ENCODE assay signal across 19 cellular contexts in genomic region chr18:478679-479078, GRCh38. TPM values are rescaled to one million over a fixed set of nuclear protein-coding genes. Genes with fewer than 3 reads are reported as not detected.
DNase-seq lines count a peak whose midpoint lies in the region; ATAC-seq, FAIRE-seq and TF ChIP-seq lines count a peak whose summit lies in the region.
"Had no signal": no experiment of that assay in that cellular context is flagged by ENCODE, and none has a peak within 500 bp of the region (broad histone marks: within the 10 kb centered on the region; RNA-seq: fewer than 3 reads in every experiment).

No MANE protein-coding gene starts in this region.

- no peak overlapping the region; the same call in 1 of the 2 replicates for H3K9ac ChIP-seq in HepG2 (ENCODE audit: insufficient read depth, low read depth, low read length)
- H3K9ac ChIP-seq: KMS-11 had no signal

- H3K27ac ChIP-seq in HepG2 (ENCODE audit: extremely low read length, insufficient read depth, low read length) = no peak overlapping the region
- no peak overlapping the region for H3K27ac ChIP-seq in right lobe of liver
- peak overlapping the region; percentile 58 for H3K27ac ChIP-seq in muscle layer of duodenum (ENCODE audit: low read length)
- H3K27ac ChIP-seq in ascending aorta = no peak overlapping the region
- H3K27ac ChIP-seq: A549, KMS-11 had no signal

- H2AFZ ChIP-seq in HepG2 (ENCODE audit: low read length) = no peak overlapping the region

- DNase-seq in HepG2 (ENCODE audit: low spot score) = no peak
- DNase-seq in right lobe of liver = no peak
- DNase-seq in fibroblast of mammary gland (ENCODE audit: low read depth) = peak; percentile 92
- DNase-seq in cerebellar cortex (ENCODE audit: low spot score) = no peak
- DNase-seq in NCI-H510A (lab: John Stamatoyannopoulos, UW) = no peak
- no peak for DNase-seq in ascending aorta (ENCODE audit: low spot score in 2 of 2)
- DNase-seq: activated CD4-positive, alpha-beta T cell treated with anti-CD3 and anti-CD28 coated beads, Interleukin-2, amount 50 U/mL, for 4 hours; Calu3; head of caudate nucleus; left colon; naive thymus-derived CD8-positive, alpha-beta T cell; NCI-H187 treated with DMSO at 0.1 percent for 48 hours; SHP77; stimulated activated naive CD4-positive, alpha-beta T cell had no signal

- 53% methylated on average over 5 of the region's 5 CpGs for WGBS in HepG2 (ENCODE audit: low lambda C conversion rate)
- WGBS in right lobe of liver (ENCODE audit: insufficient coverage, low coverage, low lambda C conversion rate, missing lambda C conversion rate) = 53% methylated on average over 5 of the region's 5 CpGs

- no peak for FAIRE-seq in HepG2 (lab: Jason Lieb, UNC)
- FAIRE-seq: A549 had no signal

- ATAC-seq in HepG2 (no peak), right lobe of liver (no peak), GM21825 (IDR thresholded peaks at IDR 0.05; ENCODE audit: unreplicated experiment) (no peak)
- ATAC-seq: A549; HCT116; naive thymus-derived CD8-positive, alpha-beta T cell had no signal

- H3K27me3 ChIP-seq in HepG2 (ENCODE audit: control insufficient read depth in 1 of 2, insufficient read depth in 2 of 2, low read length in 2 of 2) (peaks cover 0 to 4% of the 10 kb centered on the region in 2 experiments; a peak in 2 of 5 replicates), right lobe of liver (no peaks in the 10 kb centered on the region), muscle layer of duodenum (ENCODE audit: low read depth, low read length) (no peaks in the 10 kb centered on the region), ascending aorta (no peaks in the 10 kb centered on the region)

- H4K20me1 ChIP-seq in HepG2 (ENCODE audit: insufficient read depth, low read length) = no peaks in the 10 kb centered on the region

- no TSS peak for BruUV-seq in HepG2 (replicated peaks; lab: Mats Ljungman, UMichigan)

- H3K79me2 ChIP-seq in HepG2 (ENCODE audit: insufficient read depth, low read length) = no peaks in the 10 kb centered on the region

- H3K4me2 ChIP-seq in HepG2 (ENCODE audit: low read depth, low read length) = peak overlapping the region; percentile 62; the same call in 1 of the 2 replicates
- H3K4me2 ChIP-seq: A549, KMS-11 had no signal

- TF ChIP-seq CTCF in HepG2 (CRISPR knock-in tag; IDR thresholded peaks at IDR 0.05) = no peak
- no peak for TF ChIP-seq CTCF in right lobe of liver (IDR thresholded peaks at IDR 0.05)
- TF ChIP-seq CTCF in fibroblast of mammary gland (conservative IDR thresholded peaks at IDR 0.05; ENCODE audit: control insufficient read depth, insufficient read depth, low read depth, low read length) = no peak
- no peak for TF ChIP-seq CTCF in ascending aorta (IDR thresholded peaks at IDR 0.05)

- no peak overlapping the region for H3K4me3 ChIP-seq in HepG2 (replicated peaks in 1 of 3; ENCODE audit: insufficient read depth in 1 of 3, low read depth in 2 of 3, low read length in 3 of 3)
- H3K4me3 ChIP-seq in right lobe of liver = no peak overlapping the region
- no peak overlapping the region for H3K4me3 ChIP-seq in fibroblast of mammary gland (ENCODE audit: control insufficient read depth, low read depth, low read length)
- no peak overlapping the region for H3K4me3 ChIP-seq in muscle layer of duodenum (ENCODE audit: low read depth in 1 of 2, low read length in 2 of 2)
- no peak overlapping the region for H3K4me3 ChIP-seq in ascending aorta
- H3K4me3 ChIP-seq: A549 had no signal

- H3K36me3 ChIP-seq in HepG2 (replicated peaks in 1 of 2; ENCODE audit: control insufficient read depth in 1 of 2, insufficient read depth in 2 of 2, low read length in 2 of 2) (no peaks in the 10 kb centered on the region), right lobe of liver (no peaks in the 10 kb centered on the region), muscle layer of duodenum (ENCODE audit: control insufficient read depth in 1 of 2, insufficient read depth in 2 of 2, low read length in 2 of 2) (no peaks in the 10 kb centered on the region), ascending aorta (no peaks in the 10 kb centered on the region)

- CTCF ChIA-PET in HepG2 (lab: Yijun Ruan, JAX; ENCODE audit: low intra/inter-chr PET ratio, low total read pairs) = no interaction called here

- intact Hi-C loops in HepG2 (cut with micrococcal nuclease; ENCODE audit: unreplicated experiment) = loop anchor here (5.0 kb wide), 2 partner anchors 156 to 211 kb away; partner anchors contain the start of gene THOC1
- intact Hi-C loops in right lobe of liver (cut with DNase I) = no loop called here
- intact Hi-C loops in ascending aorta (cut with DNase I) = no loop called here

- H3K4me1 ChIP-seq in HepG2 (ENCODE audit: insufficient read depth, low read length) (peaks cover 66% of the 10 kb centered on the region), right lobe of liver (no peaks in the 10 kb centered on the region), muscle layer of duodenum (ENCODE audit: control insufficient read depth in 1 of 2, insufficient read depth in 2 of 2, low read length in 2 of 2) (peaks cover 8 to 17% of the 10 kb centered on the region in 2 donors), ascending aorta (peaks cover 0 to 12% of the 10 kb centered on the region in 2 donors)
- H3K4me1 ChIP-seq: A549 had no signal

- POLR2A ChIA-PET in HepG2 (lab: Yijun Ruan, JAX) = no interaction called here

- in situ Hi-C loops in HepG2 (cut with HindIII; ENCODE audit: extremely low pct_ligation_motif_present, low pct_unique_long_range_greater_than_20kb) = no loop called here

- no peak for TF ChIP-seq POLR2A in HepG2 (IDR thresholded peaks at IDR 0.05; ENCODE audit: insufficient read depth in 1 of 2, low read depth in 2 of 2, low read length in 2 of 2)
- no peak for TF ChIP-seq POLR2A in right lobe of liver (IDR thresholded peaks at IDR 0.05)

- no peak for TF ChIP-seq RAD21 in HepG2 (CRISPR knock-in tag; IDR thresholded peaks at IDR 0.05)

- TF ChIP-seq EP300 in HepG2 (IDR thresholded peaks at IDR 0.05; ENCODE audit: low read depth in 2 of 2, low read length in 2 of 2) = no peak
- TF ChIP-seq EP300 in HepG2 (CRISPR knock-in tag; IDR thresholded peaks at IDR 0.05; ENCODE audit: borderline replicate concordance) = no peak

- H3K9me3 ChIP-seq in HepG2 (ENCODE audit: low read length) (no peaks in the 10 kb centered on the region), right lobe of liver (no peaks in the 10 kb centered on the region), muscle layer of duodenum (ENCODE audit: control insufficient read depth in 1 of 2, low read length in 2 of 2) (no peaks in the 10 kb centered on the region), ascending aorta (no peaks in the 10 kb centered on the region)
- H3K9me3 ChIP-seq: A549 had no signal

TF ChIP-seq in HepG2, 621 proteins besides CTCF, POLR2A, EP300 and RAD21:
- TF ChIP-seq CCDC6 (CRISPR knock-in tag; IDR thresholded peaks at IDR 0.05) (no peak), ZNF772 (CRISPR knock-in tag; IDR thresholded peaks at IDR 0.05) (no peak), PTBP1 (IDR thresholded peaks at IDR 0.05; ENCODE audit: low read depth, low read length, poor library complexity, severe bottlenecking) (no peak), ZSCAN5A (CRISPR knock-in tag; IDR thresholded peaks at IDR 0.05; ENCODE audit: borderline replicate concordance) (no peak), ZFP37 (CRISPR knock-in tag; IDR thresholded peaks at IDR 0.05; ENCODE audit: borderline replicate concordance) (no peak), ZNF678 (CRISPR knock-in tag; IDR thresholded peaks at IDR 0.05) (no peak), ELF3 (CRISPR knock-in tag; IDR thresholded peaks at IDR 0.05) (no peak), ZNF563 (CRISPR knock-in tag; IDR thresholded peaks at IDR 0.05) (no peak)

RNA-seq across cellular contexts. Expression of gene COLEC12, which starts 21.8 kb away (rescaled TPM):
- total RNA-seq in HepG2 (2016; rRNA removed; fragmentation: Illumina TruSeq; extraction: Trizol) (0.02 TPM in 1 of 2 replicates, not detected in the other), right lobe of liver (under 1 TPM in 5 of 6 experiments, not detected in 1; 0.12 to 1.00 (median 0.37) TPM), ascending aorta (9.5 TPM)
- total RNA-seq in HepG2 (2016; cell fraction: cytosol; rRNA removed; fragmentation: Illumina TruSeq; extraction: Trizol; ENCODE audit: low read depth) = not detected in 2 replicates
- 0.02 TPM in 1 of 2 replicates, not detected in the other for total RNA-seq in HepG2 (2016; cell fraction: insoluble cytoplasmic fraction; rRNA removed; fragmentation: Illumina TruSeq; extraction: Trizol)
- total RNA-seq in HepG2 (2016; cell fraction: membrane; rRNA removed; fragmentation: Illumina TruSeq; extraction: Trizol) = not detected in 2 replicates
- 0.06 TPM in 1 of 2 replicates, not detected in the other for total RNA-seq in HepG2 (2016; cell fraction: nucleus; rRNA removed; fragmentation: Illumina TruSeq; extraction: Trizol)
- 0.11 and 0.21 TPM in 2 replicates for polyA plus RNA-seq in HepG2 (2011; rRNA removed)
- 0.09 and 0.13 TPM in 2 replicates for polyA plus RNA-seq in HepG2 (2011; cell fraction: cytosol; rRNA removed)
- 0.14 TPM in 2 replicates for polyA plus RNA-seq in HepG2 (2011; cell fraction: nucleus; rRNA removed)
- polyA plus RNA-seq in HepG2 (2012) = 0.80 and 1.8 TPM in 2 replicates
- 0.02 TPM in 1 of 2 replicates, not detected in the other for polyA plus RNA-seq in HepG2 (2016; cell fraction: cytosol; fragmentation: Illumina TruSeq; extraction: Trizol; ENCODE audit: low read depth)
- polyA plus RNA-seq in HepG2 (2016; cell fraction: insoluble cytoplasmic fraction; fragmentation: Illumina TruSeq; extraction: Trizol; ENCODE audit: low read depth) = not detected in 2 replicates
- polyA plus RNA-seq in HepG2 (2016; cell fraction: membrane; fragmentation: Illumina TruSeq; extraction: Trizol; ENCODE audit: low read depth) = not detected in 2 replicates
- polyA plus RNA-seq in HepG2 (2016; cell fraction: nucleus; fragmentation: Illumina TruSeq; extraction: Trizol; ENCODE audit: insufficient read depth, low read depth) = 0.09 TPM in 1 of 2 replicates, not detected in the other
- 0.04 TPM in 1 of 2 replicates, not detected in the other for polyA minus RNA-seq in HepG2 (2011; rRNA and poly(A)+ RNA removed; ENCODE audit: low replicate concordance)
- polyA minus RNA-seq in HepG2 (2011; cell fraction: cytosol; rRNA and poly(A)+ RNA removed) = 0.10 TPM in 1 of 2 replicates, not detected in the other
- 0.13 and 0.25 TPM in 2 replicates for polyA minus RNA-seq in HepG2 (2011; cell fraction: nucleus; rRNA and poly(A)+ RNA removed)
- total RNA-seq: Calu3 had no signal
- polyA plus RNA-seq: naive thymus-derived CD8-positive, alpha-beta T cell had no signal
